13 cellular contexts compared by ENCODE assay signal in the genomic region with DNA sequence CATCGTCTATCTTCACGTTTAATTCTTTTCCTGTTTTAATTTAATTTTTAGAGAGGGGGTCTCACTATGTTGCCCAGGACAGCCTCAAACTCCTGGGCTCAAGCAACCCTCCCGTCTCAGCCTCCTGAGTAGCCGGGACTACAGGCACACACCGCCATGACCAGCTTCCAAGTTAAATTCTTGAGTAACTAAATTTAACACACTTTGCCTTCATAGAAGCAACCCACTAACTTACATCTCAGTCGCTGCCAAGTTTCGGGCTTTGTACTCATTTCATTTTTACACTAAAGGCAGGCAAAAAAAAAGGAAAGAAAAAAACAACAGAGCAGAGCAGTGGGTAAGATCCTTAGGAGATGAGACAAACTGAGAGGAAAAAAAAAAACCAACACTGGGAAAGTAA.
"Had no signal": no experiment of that assay in that cellular context is flagged by ENCODE, and none has a peak within 500 bp of the region (broad histone marks: within the 10 kb centered on the region; RNA-seq: fewer than 3 reads in every experiment).

No MANE protein-coding gene starts in this region.

- H3K9me3 ChIP-seq: gastrocnemius medialis, left lung, psoas muscle, thoracic aorta had no signal

- H3K4me3 Mint-ChIP-seq: activated CD4-positive, alpha-beta T cell treated with anti-CD3 and anti-CD28 coated beads, Interleukin-2, amount 10 ng/mL, durations not matched to agents 7 days and 5 days; effector memory CD8-positive, alpha-beta T cell had no signal

- H3K4me1 ChIP-seq: gastrocnemius medialis, psoas muscle had no signal

- H3K27ac Mint-ChIP-seq: activated CD4-positive, alpha-beta T cell treated with anti-CD3 and anti-CD28 coated beads, Interleukin-2, amount 10 ng/mL, durations not matched to agents 7 days and 5 days; nephron had no signal

- DNase-seq: activated CD4-positive, alpha-beta T cell treated with anti-CD3 and anti-CD28 coated beads, Interleukin-2, amount 10 ng/mL, durations not matched to agents 7 days and 5 days; activated gamma-delta T cell; brain microvascular endothelial cell; effector memory CD8-positive, alpha-beta T cell; gastrocnemius medialis; islet precursor cell; left lung; psoas muscle; stimulated activated CD4-positive, alpha-beta T cell treated with anti-CD3 and anti-CD28 coated beads, Interleukin-2, amount 100 ng/mL, for 24 hours had no signal

- H3K36me3 ChIP-seq: gastrocnemius medialis, left lung, thoracic aorta had no signal

- H3K9me3 Mint-ChIP-seq: activated CD4-positive, alpha-beta T cell treated with anti-CD3 and anti-CD28 coated beads, Interleukin-2, amount 10 ng/mL, durations not matched to agents 7 days and 5 days; effector memory CD8-positive, alpha-beta T cell; nephron had no signal

- ATAC-seq: effector memory CD8-positive, alpha-beta T cell; gastrocnemius medialis; left lung; sciatic nerve had no signal

- H3K27me3 ChIP-seq: brain microvascular endothelial cell had no signal

- H3K27ac ChIP-seq: brain microvascular endothelial cell, epithelial cell of prostate, gastrocnemius medialis, left lung, psoas muscle, thoracic aorta had no signal

- H3K4me3 ChIP-seq: gastrocnemius medialis, left lung, psoas muscle, thoracic aorta had no signal
